14 cellular contexts compared by ENCODE assay signal in genomic region chr20:348972-349841, GRCh38. TPM values are rescaled to one million over a fixed set of nuclear protein-coding genes. Genes with fewer than 3 reads are reported as not detected.
DNase-seq lines count a peak whose midpoint lies in the region; ATAC-seq, FAIRE-seq and TF ChIP-seq lines count a peak whose summit lies in the region.
"Had no signal": no experiment of that assay in that cellular context is flagged by ENCODE, and none has a peak within 500 bp of the region (broad histone marks: within the 10 kb centered on the region; RNA-seq: fewer than 3 reads in every experiment).

No MANE protein-coding gene starts in this region.

- H3K4me3 Mint-ChIP-seq in HFFc6 (peak overlapping the region; percentile 94), astrocyte (ENCODE audit: unreplicated experiment) (peak overlapping the region; percentile 87), mesothelial cell of epicardium (no peak overlapping the region)

- H3K9me3 Mint-ChIP-seq in HFFc6 = peaks cover 12% of the 10 kb centered on the region
- H3K9me3 Mint-ChIP-seq in astrocyte (ENCODE audit: unreplicated experiment) = peaks cover 11% of the 10 kb centered on the region
- H3K9me3 Mint-ChIP-seq in mesothelial cell of epicardium = no peaks in the 10 kb centered on the region

- ATAC-seq in HG02852 (IDR thresholded peaks at IDR 0.05; ENCODE audit: unreplicated experiment) = no peak
- ATAC-seq in GM21529 (IDR thresholded peaks at IDR 0.05; ENCODE audit: unreplicated experiment) = no peak

- H3K27ac Mint-ChIP-seq in HFFc6 (no peak overlapping the region), astrocyte (ENCODE audit: unreplicated experiment) (peak overlapping the region; percentile 54), mesothelial cell of epicardium (peak overlapping the region; percentile 97)

- no peaks in the 10 kb centered on the region for H3K27me3 ChIP-seq in astrocyte (ENCODE audit: insufficient read depth, low read length)
- H3K27me3 ChIP-seq: brain microvascular endothelial cell, heart left ventricle, ovary had no signal

- no peak overlapping the region for H3K9ac ChIP-seq in astrocyte (ENCODE audit: low read length)

- no peak for FAIRE-seq in astrocyte (lab: Jason Lieb, UNC)

- H3K4me1 Mint-ChIP-seq in HFFc6 (ENCODE audit: low read depth) (peaks cover 17% of the 10 kb centered on the region), astrocyte (ENCODE audit: low read depth, unreplicated experiment) (peaks cover 4% of the 10 kb centered on the region), mesothelial cell of epicardium (peaks cover 14% of the 10 kb centered on the region)

- H3K79me2 ChIP-seq in astrocyte (ENCODE audit: insufficient read depth, low read length) = peaks cover 12% of the 10 kb centered on the region

- TF ChIP-seq CTCF in 22Rv1 (IDR thresholded peaks at IDR 0.05) (no peak), HFFc6 (IDR thresholded peaks at IDR 0.05) (no peak), astrocyte (IDR thresholded peaks at IDR 0.05; ENCODE audit: insufficient read depth, low read depth, low read length) (no peak), mesothelial cell of epicardium (IDR thresholded peaks at IDR 0.05; ENCODE audit: unreplicated experiment) (no peak)

- peak overlapping the region; percentile 95 for H3K27ac ChIP-seq in 22Rv1
- H3K27ac ChIP-seq in astrocyte (ENCODE audit: low read depth, low read length) = no peak overlapping the region

- peaks cover 11% of the 10 kb centered on the region for H3K4me1 ChIP-seq in astrocyte (ENCODE audit: insufficient read depth, low read length)

- no peak overlapping the region for H2AFZ ChIP-seq in astrocyte (ENCODE audit: low read depth, low read length)

- H3K9me3 ChIP-seq in astrocyte (ENCODE audit: insufficient read depth, low read depth, low read length) = no peaks in the 10 kb centered on the region
- H3K9me3 ChIP-seq: heart left ventricle, ovary had no signal

- no peak overlapping the region for H3K4me3 ChIP-seq in astrocyte (ENCODE audit: insufficient read depth, low read depth, low read length)

- no peak for DNase-seq in HFFc6
- DNase-seq in astrocyte (ENCODE audit: low read depth) = no peak
- no peak for DNase-seq in mesothelial cell of epicardium (ENCODE audit: low spot score in 2 of 2, unreplicated experiment in 2 of 2)
- no peak for DNase-seq in NCI-H2081 treated with DMSO at 0.1 percent for 48 hours (lab: John Stamatoyannopoulos, UW)
- no peak for DNase-seq in SHP77 (lab: John Stamatoyannopoulos, UW)
- DNase-seq: AML-193, heart left ventricle, NCI-H510A, Right ventricle myocardium superior had no signal

- H3K27me3 Mint-ChIP-seq in HFFc6 (ENCODE audit: insufficient read depth) (no peaks in the 10 kb centered on the region; the same call in 1 of the 2 replicates), astrocyte (ENCODE audit: low read depth, unreplicated experiment) (no peaks in the 10 kb centered on the region), mesothelial cell of epicardium (ENCODE audit: low read depth) (no peaks in the 10 kb centered on the region)

- peak overlapping the region; percentile 93 for H3K4me2 ChIP-seq in astrocyte (ENCODE audit: low read length)

- H3K36me3 Mint-ChIP-seq in HFFc6 (ENCODE audit: low read depth) = peaks cover 11% of the 10 kb centered on the region
- peaks cover 23% of the 10 kb centered on the region for H3K36me3 Mint-ChIP-seq in astrocyte (ENCODE audit: low read depth, unreplicated experiment)
- peaks cover 7% of the 10 kb centered on the region for H3K36me3 Mint-ChIP-seq in mesothelial cell of epicardium

- peaks cover 6% of the 10 kb centered on the region for H3K36me3 ChIP-seq in astrocyte (ENCODE audit: insufficient read depth, low read length)
- H3K36me3 ChIP-seq: ovary had no signal

- peaks cover 8% of the 10 kb centered on the region for H4K20me1 ChIP-seq in astrocyte (ENCODE audit: insufficient read depth, low read length)

RNA-seq across cellular contexts. Expression of gene NRSN2, which starts 2.3 kb away (rescaled TPM):
- 10 to 100 TPM; 61.1 to 76.6 (median 65.4) TPM for total RNA-seq in HFFc6 (2021; fragmentation: NEBNext Ultra II Directional; extraction: Animal tissue kit (Norgen Biotek cat#: 25700))
- 57.8 and 64.0 TPM in 2 replicates for total RNA-seq in astrocyte
- total RNA-seq in mesothelial cell of epicardium = 41.0 to 46.2 TPM (median 41.2 TPM) in 3 replicates

RNA-seq across cellular contexts. Expression of gene SOX12, which starts 23.9 kb away (rescaled TPM):
- 10 to 100 TPM; 24.5 to 26.3 (median 25.0) TPM for total RNA-seq in HFFc6 (2021; fragmentation: NEBNext Ultra II Directional; extraction: Animal tissue kit (Norgen Biotek cat#: 25700))
- total RNA-seq in astrocyte = 43.4 and 45.1 TPM in 2 replicates
- total RNA-seq in mesothelial cell of epicardium = 65.9 to 67.0 TPM (median 66.8 TPM) in 3 replicates

RNA-seq across cellular contexts. Expression of gene TRIB3, which starts 31.4 kb away (rescaled TPM):
- total RNA-seq in HFFc6 (2021; fragmentation: NEBNext Ultra II Directional; extraction: Animal tissue kit (Norgen Biotek cat#: 25700)) = 10 to 100 TPM in 3 of 6 experiments, 1 to 10 TPM in 3; 8.4 to 11.8 (median 10.1) TPM
- total RNA-seq in astrocyte = 33.0 and 36.9 TPM in 2 replicates
- 3.6 to 3.9 TPM (median 3.8 TPM) in 3 replicates for total RNA-seq in mesothelial cell of epicardium

RNA-seq across cellular contexts. Expression of gene ZCCHC3, which starts 51.8 kb away (rescaled TPM):
- 10 to 100 TPM; 10.9 to 11.7 (median 11.4) TPM for total RNA-seq in HFFc6 (2021; fragmentation: NEBNext Ultra II Directional; extraction: Animal tissue kit (Norgen Biotek cat#: 25700))
- total RNA-seq in astrocyte = 18.6 and 20.2 TPM in 2 replicates
- total RNA-seq in mesothelial cell of epicardium = 40.2 to 40.8 TPM (median 40.5 TPM) in 3 replicates

RNA-seq across cellular contexts. Expression of gene C20orf96, which starts 58.7 kb away (rescaled TPM):
- total RNA-seq in HFFc6 (2021; fragmentation: NEBNext Ultra II Directional; extraction: Animal tissue kit (Norgen Biotek cat#: 25700)) = 1 to 10 TPM; 2.9 to 3.5 (median 3.2) TPM
- total RNA-seq in astrocyte (10.1 and 10.7 TPM in 2 replicates), mesothelial cell of epicardium (52.3 to 58.1 TPM (median 52.8 TPM) in 3 replicates)
